In the genomic region with DNA sequence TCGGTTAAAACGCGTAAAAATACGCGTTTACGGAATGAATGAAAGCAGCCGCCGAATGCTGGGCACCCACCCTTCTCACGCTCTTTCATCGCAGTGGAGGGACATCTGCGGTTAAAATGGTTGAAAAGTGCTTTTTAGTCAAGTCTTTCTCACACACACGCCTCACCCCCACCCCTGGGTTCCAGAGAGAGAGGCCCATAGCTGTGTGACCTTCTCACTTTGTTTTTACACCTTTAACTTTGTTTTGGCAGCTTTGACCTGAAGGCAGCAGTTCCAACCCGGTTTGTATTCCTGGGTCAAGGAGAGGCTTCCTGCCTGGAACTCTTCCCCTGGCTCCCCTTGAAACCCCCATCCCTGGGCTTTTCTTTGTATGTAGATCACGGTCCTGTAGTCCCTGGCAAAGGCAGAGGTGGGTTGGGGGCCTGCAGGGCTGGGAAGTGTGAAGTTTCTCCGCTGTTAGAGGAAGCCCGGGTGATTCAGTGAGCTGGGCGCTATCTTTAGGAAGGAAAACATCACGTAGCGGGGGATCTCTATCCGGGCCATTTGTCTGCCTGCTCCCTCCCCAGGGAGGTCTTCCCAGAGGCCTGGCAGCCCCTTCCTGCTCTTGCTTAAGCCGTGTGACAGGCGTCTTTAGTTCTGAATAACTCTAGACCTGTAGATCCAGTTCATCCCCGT, we compare ENCODE assay signal across 17 cellular contexts. TPM values are rescaled to one million over a fixed set of nuclear protein-coding genes. Genes with fewer than 3 reads are reported as not detected.
DNase-seq lines count a peak whose midpoint lies in the region; ATAC-seq, FAIRE-seq and TF ChIP-seq lines count a peak whose summit lies in the region.
"Had no signal": no experiment of that assay in that cellular context is flagged by ENCODE, and none has a peak within 500 bp of the region (broad histone marks: within the 10 kb centered on the region; RNA-seq: fewer than 3 reads in every experiment).

No MANE protein-coding gene starts in this region.

- in situ Hi-C loops in astrocyte of the spinal cord (cut with HindIII; ENCODE audit: low sequenced_read_pairs): no loop called here

- H3K27me3 Mint-ChIP-seq in nephron progenitor cell (ENCODE audit: low read depth, poor library complexity): peaks cover 3% of the 10 kb centered on the region
- H3K27me3 Mint-ChIP-seq: central memory CD8-positive, alpha-beta T cell had no signal

- TF ChIP-seq POLR2A in GM12892 (IDR thresholded peaks at IDR 0.05; ENCODE audit: low read depth, low read length): no peak

- no peak for ATAC-seq in HG03108 (IDR thresholded peaks at IDR 0.05; ENCODE audit: unreplicated experiment)
- ATAC-seq: activated CD8-positive, alpha-beta T cell treated with anti-CD3 and anti-CD28 coated beads, Interleukin-2, amount 10 ng/mL, durations not matched to agents 7 days and 5 days had no signal

- H3K4me1 ChIP-seq in hepatocyte (ENCODE audit: insufficient read depth): peaks cover 5% of the 10 kb centered on the region

- no peaks in the 10 kb centered on the region for H3K9me3 ChIP-seq in hepatocyte (ENCODE audit: low read depth)

- peaks cover 5% of the 10 kb centered on the region for H3K36me3 ChIP-seq in H7 (replicated peaks; ENCODE audit: control insufficient read depth, insufficient read depth, low read length)
- H3K36me3 ChIP-seq in hepatocyte (replicated peaks; ENCODE audit: insufficient read depth, low read depth): no peaks in the 10 kb centered on the region

- 58% methylated on average over 23 of the region's 23 CpGs for WGBS in hepatocyte (ENCODE audit: low lambda C conversion rate, missing lambda C conversion rate)

- no peaks in the 10 kb centered on the region for H3K27me3 ChIP-seq in H7 (ENCODE audit: control insufficient read depth, insufficient read depth, low read length)
- no peaks in the 10 kb centered on the region for H3K27me3 ChIP-seq in hepatocyte

- H4K20me1 ChIP-seq in hepatocyte (ENCODE audit: insufficient read depth, poor library complexity, severe bottlenecking): no peaks in the 10 kb centered on the region

- H3K36me3 Mint-ChIP-seq in nephron progenitor cell (ENCODE audit: low read depth): peaks cover 4% of the 10 kb centered on the region

- H3K27ac Mint-ChIP-seq in nephron progenitor cell: peak overlapping the region; percentile 97
- H3K27ac Mint-ChIP-seq: activated CD8-positive, alpha-beta T cell treated with anti-CD3 and anti-CD28 coated beads, Interleukin-2, amount 10 ng/mL, durations not matched to agents 7 days and 5 days had no signal

- no peaks in the 10 kb centered on the region for H3K9me3 Mint-ChIP-seq in nephron progenitor cell
- H3K9me3 Mint-ChIP-seq: central memory CD8-positive, alpha-beta T cell had no signal

- H3K4me2 ChIP-seq in hepatocyte: peak overlapping the region; percentile 43

- peak overlapping the region; percentile 43 for H3K4me3 Mint-ChIP-seq in nephron progenitor cell
- H3K4me3 Mint-ChIP-seq: activated CD8-positive, alpha-beta T cell treated with anti-CD3 and anti-CD28 coated beads, Interleukin-2, amount 10 ng/mL, durations not matched to agents 7 days and 5 days; central memory CD8-positive, alpha-beta T cell had no signal

- peaks cover 83% of the 10 kb centered on the region for H3K4me1 Mint-ChIP-seq in nephron progenitor cell
- H3K4me1 Mint-ChIP-seq: central memory CD8-positive, alpha-beta T cell had no signal

- H3K9me2 ChIP-seq in hepatocyte (replicated peaks; ENCODE audit: insufficient read depth): no peaks in the 10 kb centered on the region

- H3K27ac ChIP-seq in hepatocyte: no peak overlapping the region
- H3K27ac ChIP-seq: RWPE1 had no signal

- H2AFZ ChIP-seq in hepatocyte: peak overlapping the region; percentile 39

- no peaks in the 10 kb centered on the region for H3K79me2 ChIP-seq in hepatocyte

- TF ChIP-seq CTCF in astrocyte of the spinal cord (IDR thresholded peaks at IDR 0.05; ENCODE audit: low read depth, low read length): no peak
- no peak for TF ChIP-seq CTCF in hepatocyte (IDR thresholded peaks at IDR 0.05; ENCODE audit: poor library complexity)
- no peak for TF ChIP-seq CTCF in nephron progenitor cell (IDR thresholded peaks at IDR 0.05)

- no peak for FAIRE-seq in GM12892 (lab: Jason Lieb, UNC)

- DNase-seq in H7 (peak; percentile 69), astrocyte of the spinal cord (ENCODE audit: low read depth, low spot score) (peak; percentile 35), hepatocyte (ENCODE audit: low spot score) (no peak), nephron progenitor cell (peak; percentile 31), NCI-H1048 (lab: John Stamatoyannopoulos, UW) (no peak), GM12892 (ENCODE audit: insufficient read length) (no peak), NCI-H1436 (lab: John Stamatoyannopoulos, UW) (no peak)
- DNase-seq: activated CD8-positive, alpha-beta T cell treated with anti-CD3 and anti-CD28 coated beads, Interleukin-2, amount 10 ng/mL, durations not matched to agents 7 days and 5 days; DMS53; KBM-7; NCI-H1694 treated with DMSO at 0.1 percent for 48 hours; NCI-H526 treated with DMSO at 0.1 percent for 48 hours; T1000 had no signal

- no peak overlapping the region for H3K4me3 ChIP-seq in H7 (ENCODE audit: insufficient read depth, low read depth, low read length)
- no peak overlapping the region for H3K4me3 ChIP-seq in astrocyte of the spinal cord (ENCODE audit: low read depth, low read length)
- no peak overlapping the region for H3K4me3 ChIP-seq in hepatocyte

RNA-seq across cellular contexts. Expression of gene SPRY4, which starts 29.6 kb away (rescaled TPM):
- total RNA-seq in H7 (2014; rRNA removed; shearing (Covaris generic)): 71.7 and 93.3 TPM in 2 replicates
- total RNA-seq in hepatocyte: 6.1 and 7.2 TPM in 2 replicates
- 4.3 and 8.5 TPM in 2 replicates for polyA plus RNA-seq in hepatocyte
- polyA plus RNA-seq in GM12892 (2012; ENCODE audit: missing spikeins): 0.70 TPM
- total RNA-seq: mononuclear cell had no signal

Comparison
In these comparisons a context has a peak if more than half of its experiments do, and no peak if none do; other contexts are left out.
1. DNase-seq: peak in H7 (single experiment), astrocyte of the spinal cord (single experiment) and nephron progenitor cell (single experiment); none in hepatocyte (single experiment), NCI-H1048 (single experiment), GM12892 (single experiment) and NCI-H1436 (single experiment).